Comparison of ENCODE assay signal across 31 cellular contexts in the genomic region with DNA sequence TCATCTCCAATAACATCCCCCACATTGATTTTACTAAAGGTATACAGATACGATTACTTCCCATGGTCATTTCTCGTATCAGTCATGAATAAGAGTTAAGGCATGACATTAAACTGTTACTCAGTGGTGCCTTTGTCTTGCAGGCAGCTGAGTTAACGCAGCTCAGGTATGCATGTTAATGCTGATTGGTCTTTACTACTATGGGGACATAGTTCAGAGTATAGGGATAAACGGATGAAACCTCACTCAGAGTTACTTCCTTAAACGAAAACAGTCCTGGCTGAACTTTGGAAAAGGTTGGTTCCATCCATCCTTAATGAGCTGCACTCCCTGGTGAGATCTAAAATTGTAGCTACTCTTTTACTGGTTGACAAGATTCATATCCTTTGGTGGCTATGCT.
"Had no signal": no experiment of that assay in that cellular context is flagged by ENCODE, and none has a peak within 500 bp of the region (broad histone marks: within the 10 kb centered on the region; RNA-seq: fewer than 3 reads in every experiment).

No MANE protein-coding gene starts in this region.

- H3K4me1 ChIP-seq: pancreas, prostate gland, right lobe of liver, sigmoid colon, suprapubic skin, testis, tibial artery, transverse colon, upper lobe of right lung, uterus had no signal

- H3K4me1 Mint-ChIP-seq: nephron progenitor cell; neural crest cell; stimulated activated memory B cell treated with anti-CD40 and anti-IgM and Interleukin-4, amounts not matched to agents 10 μg/mL and 1 μg/mL and 100 μg/mL, for 72 hours; stimulated activated naive CD8-positive, alpha-beta T cell treated with anti-CD3 and anti-CD28 coated beads, Interleukin-15, amount 100 ng/mL, for 72 hours had no signal

- H3K27me3 Mint-ChIP-seq: natural killer cell treated with Interleukin-12 subunit alpha and Interleukin-12 subunit beta and Interleukin-15 and Interleukin-18, amount 100 ng/mL, for 72 hours; stimulated activated naive CD8-positive, alpha-beta T cell treated with anti-CD3 and anti-CD28 coated beads, Interleukin-15, amount 100 ng/mL, for 72 hours; type B pancreatic cell had no signal

- DNase-seq: naive thymus-derived CD8-positive, alpha-beta T cell; nephron progenitor cell; nucleus accumbens; pancreas; retina; right cardiac atrium; right lobe of liver; sigmoid colon; spleen; stimulated activated CD4-positive, alpha-beta T cell treated with anti-CD3 and anti-CD28 coated beads, Interleukin-12 subunit alpha, Interleukin-12 subunit beta, amount 100 ng/mL, for 4 hours; stimulated activated CD4-positive, alpha-beta T cell treated with anti-CD3 and anti-CD28 coated beads, Interleukin-1b, Interleukin-23, amount 100 ng/mL, for 48 hours; stimulated activated CD4-positive, alpha-beta T cell treated with anti-CD3 and anti-CD28 coated beads, Interleukin-4, amount 100 ng/mL, for 1 hour; stimulated activated CD4-positive, alpha-beta T cell treated with anti-CD3 and anti-CD28 coated beads, Interleukin-4, amount 100 ng/mL, for 4 hours; stimulated activated CD8-positive, alpha-beta memory T cell treated with anti-CD3 and anti-CD28 coated beads, Interleukin-4, amount 100 ng/mL, for 48 hours; stimulated activated naive CD4-positive, alpha-beta T cell; stimulated activated naive CD8-positive, alpha-beta T cell treated with anti-CD3 and anti-CD28 coated beads, Interleukin-15, amount 100 ng/mL, for 72 hours; stimulated activated naive CD8-positive, alpha-beta T cell treated with anti-CD3 and anti-CD28 coated beads, Interleukin-15, Interleukin-2, amounts not matched to agents 100 U/mL and 50 U/mL, for 24 hours; substantia nigra; testis; tibial artery; transverse colon; upper lobe of right lung; uterus had no signal

- H3K36me3 Mint-ChIP-seq: naive thymus-derived CD8-positive, alpha-beta T cell; natural killer cell treated with Interleukin-12 subunit alpha and Interleukin-12 subunit beta and Interleukin-15 and Interleukin-18, amount 100 ng/mL, for 72 hours; stimulated activated memory B cell treated with anti-CD40 and anti-IgM and Interleukin-4, amounts not matched to agents 10 μg/mL and 1 μg/mL and 100 μg/mL, for 72 hours; type B pancreatic cell had no signal

- FAIRE-seq: pancreas had no signal

- H3K36me3 ChIP-seq: neutrophil, pancreas, prostate gland, right lobe of liver, sigmoid colon, spleen, suprapubic skin, tibial artery, transverse colon, upper lobe of right lung, uterus had no signal

- H3K27ac Mint-ChIP-seq: naive thymus-derived CD8-positive, alpha-beta T cell; natural killer cell treated with Interleukin-12 subunit alpha and Interleukin-12 subunit beta and Interleukin-15 and Interleukin-18, amount 100 ng/mL, for 72 hours; nephron progenitor cell; stimulated activated memory B cell treated with anti-CD40 and anti-IgM and Interleukin-4, amounts not matched to agents 10 μg/mL and 1 μg/mL and 100 μg/mL, for 72 hours; stimulated activated naive CD8-positive, alpha-beta T cell treated with anti-CD3 and anti-CD28 coated beads, Interleukin-15, amount 100 ng/mL, for 72 hours; type B pancreatic cell had no signal

- H3K27ac ChIP-seq: neutrophil, pancreas, prostate gland, right lobe of liver, sigmoid colon, spleen, suprapubic skin, testis, tibial artery, transverse colon, upper lobe of right lung, uterus had no signal

- H3K9me3 ChIP-seq: neutrophil, pancreas, prostate gland, right lobe of liver, suprapubic skin, testis, transverse colon, upper lobe of right lung, uterus had no signal

- H3K9me3 Mint-ChIP-seq: natural killer cell treated with Interleukin-12 subunit alpha and Interleukin-12 subunit beta and Interleukin-15 and Interleukin-18, amount 100 ng/mL, for 72 hours; type B pancreatic cell had no signal

- H3K4me2 ChIP-seq: smooth muscle cell had no signal

- ATAC-seq: naive thymus-derived CD8-positive, alpha-beta T cell; pancreas; right cardiac atrium; right lobe of liver; stimulated activated memory B cell treated with anti-CD40 and anti-IgM and Interleukin-4, amounts not matched to agents 10 μg/mL and 1 μg/mL and 100 μg/mL, for 72 hours; stimulated activated naive CD8-positive, alpha-beta T cell treated with anti-CD3 and anti-CD28 coated beads, Interleukin-15, amount 100 ng/mL, for 72 hours; stimulated activated naive CD8-positive, alpha-beta T cell treated with anti-CD3 and anti-CD28 coated beads, Interleukin-15, Interleukin-2, amounts not matched to agents 100 U/mL and 50 U/mL, for 24 hours; upper lobe of right lung had no signal

- H3K4me3 Mint-ChIP-seq: naive thymus-derived CD8-positive, alpha-beta T cell; natural killer cell treated with Interleukin-12 subunit alpha and Interleukin-12 subunit beta and Interleukin-15 and Interleukin-18, amount 100 ng/mL, for 72 hours; nephron progenitor cell; neural crest cell; stimulated activated memory B cell treated with anti-CD40 and anti-IgM and Interleukin-4, amounts not matched to agents 10 μg/mL and 1 μg/mL and 100 μg/mL, for 72 hours; stimulated activated naive CD8-positive, alpha-beta T cell treated with anti-CD3 and anti-CD28 coated beads, Interleukin-15, amount 100 ng/mL, for 72 hours; type B pancreatic cell had no signal

- H3K27me3 ChIP-seq: neutrophil, pancreas, right lobe of liver, sigmoid colon, spleen, suprapubic skin, testis, tibial artery, transverse colon, upper lobe of right lung, uterus had no signal

- H3K4me3 ChIP-seq: pancreas, prostate gland, right lobe of liver, sigmoid colon, smooth muscle cell, spleen, suprapubic skin, testis, tibial artery, transverse colon, upper lobe of right lung, uterus had no signal
